9 cellular contexts compared by ENCODE assay signal in genomic region chr5:81513982-81514381, GRCh38.
DNase-seq lines count a peak whose midpoint lies in the region; ATAC-seq, FAIRE-seq and TF ChIP-seq lines count a peak whose summit lies in the region.
"Had no signal": no experiment of that assay in that cellular context is flagged by ENCODE, and none has a peak within 500 bp of the region (broad histone marks: within the 10 kb centered on the region; RNA-seq: fewer than 3 reads in every experiment).

No MANE protein-coding gene starts in this region.

- H3K4ac ChIP-seq in mesendoderm (ENCODE audit: low read depth, low read length) = no peak overlapping the region

- H3K36me3 ChIP-seq in mesendoderm (ENCODE audit: control insufficient read depth, insufficient read depth, low read length) = no peaks in the 10 kb centered on the region

- H3K27me3 Mint-ChIP-seq in activated CD4-positive, alpha-beta memory T cell treated with anti-CD3 and anti-CD28 coated beads, Interleukin-2, amount 10 ng/mL, durations not matched to agents 7 days and 5 days = no peaks in the 10 kb centered on the region

- H2AK5ac ChIP-seq in mesendoderm (ENCODE audit: low read length) = no peak overlapping the region

- no peak overlapping the region for H4K8ac ChIP-seq in mesendoderm (ENCODE audit: low read depth, low read length)

- no peak overlapping the region for H3K56ac ChIP-seq in mesendoderm (ENCODE audit: low read length)

- no peak for ATAC-seq in stimulated activated effector memory CD8-positive, alpha-beta T cell treated with anti-CD3 and anti-CD28 coated beads, Interleukin-12 subunit alpha, Interleukin-12 subunit beta, amount 100 ng/mL, for 72 hours

- CTCF ChIA-PET in activated CD4-positive, alpha-beta memory T cell treated with anti-CD3 and anti-CD28 coated beads, Interleukin-2, amount 10 ng/mL, durations not matched to agents 7 days and 5 days (lab: Charles Lee) = interaction anchor here (0.8 to 1.6 kb wide), 2 partner anchors 11 to 17 kb away, joined by 3 to 4 read pairs; no protein-coding TSS in a partner anchor

- no peaks in the 10 kb centered on the region for H3K36me3 Mint-ChIP-seq in stimulated activated effector memory CD8-positive, alpha-beta T cell treated with anti-CD3 and anti-CD28 coated beads, Interleukin-12 subunit alpha, Interleukin-12 subunit beta, amount 100 ng/mL, for 72 hours
- no peaks in the 10 kb centered on the region for H3K36me3 Mint-ChIP-seq in activated CD4-positive, alpha-beta memory T cell treated with anti-CD3 and anti-CD28 coated beads, Interleukin-2, amount 10 ng/mL, durations not matched to agents 7 days and 5 days (ENCODE audit: low read depth)

- no peak overlapping the region for H4K5ac ChIP-seq in mesendoderm (ENCODE audit: low read length)

- H3K27me3 ChIP-seq in mesendoderm (ENCODE audit: insufficient read depth, low read length, poor library complexity) = no peaks in the 10 kb centered on the region

- DNase-seq in GM18507 (ENCODE audit: extremely low spot score, insufficient read length, low read depth) = no peak
- DNase-seq in RKO (ENCODE audit: low spot score) = peak; percentile 55
- DNase-seq in germinal center (ENCODE audit: low spot score) = peak; percentile 15
- no peak for DNase-seq in stimulated activated effector memory CD8-positive, alpha-beta T cell treated with anti-CD3 and anti-CD28 coated beads, Interleukin-12 subunit alpha, Interleukin-12 subunit beta, amount 100 ng/mL, for 72 hours (ENCODE audit: low spot score in 2 of 2)
- DNase-seq in activated CD4-positive, alpha-beta memory T cell treated with anti-CD3 and anti-CD28 coated beads, Interleukin-2, amount 10 ng/mL, durations not matched to agents 7 days and 5 days = no peak
- DNase-seq in GM19240 (ENCODE audit: insufficient read length, low spot score) = no peak
- no peak for DNase-seq in mesendoderm

- H3K79me2 ChIP-seq in mesendoderm (ENCODE audit: control insufficient read depth, insufficient read depth, low read length) = no peaks in the 10 kb centered on the region

- FAIRE-seq in GM18507 (lab: Jason Lieb, UNC) = peak; percentile 52
- FAIRE-seq: GM12891 had no signal

- H2BK15ac ChIP-seq in mesendoderm (replicated peaks; ENCODE audit: low read depth) = no peak overlapping the region

- POLR2A ChIA-PET in activated CD4-positive, alpha-beta memory T cell treated with anti-CD3 and anti-CD28 coated beads, Interleukin-2, amount 10 ng/mL, durations not matched to agents 7 days and 5 days (lab: Charles Lee) = no interaction called here

- no peaks in the 10 kb centered on the region for H3K79me1 ChIP-seq in mesendoderm (ENCODE audit: low read length)

- H3K4me3 Mint-ChIP-seq in stimulated activated effector memory CD8-positive, alpha-beta T cell treated with anti-CD3 and anti-CD28 coated beads, Interleukin-12 subunit alpha, Interleukin-12 subunit beta, amount 100 ng/mL, for 72 hours = no peak overlapping the region
- H3K4me3 Mint-ChIP-seq in activated CD4-positive, alpha-beta memory T cell treated with anti-CD3 and anti-CD28 coated beads, Interleukin-2, amount 10 ng/mL, durations not matched to agents 7 days and 5 days = no peak overlapping the region

- H3K4me1 ChIP-seq in mesendoderm (ENCODE audit: control insufficient read depth, low read depth, low read length) = no peaks in the 10 kb centered on the region

- no peak overlapping the region for H3K9ac ChIP-seq in mesendoderm (ENCODE audit: low read length)

- H3K4me1 Mint-ChIP-seq in stimulated activated effector memory CD8-positive, alpha-beta T cell treated with anti-CD3 and anti-CD28 coated beads, Interleukin-12 subunit alpha, Interleukin-12 subunit beta, amount 100 ng/mL, for 72 hours = no peaks in the 10 kb centered on the region
- H3K4me1 Mint-ChIP-seq in activated CD4-positive, alpha-beta memory T cell treated with anti-CD3 and anti-CD28 coated beads, Interleukin-2, amount 10 ng/mL, durations not matched to agents 7 days and 5 days = no peaks in the 10 kb centered on the region

- no peak overlapping the region for H2BK120ac ChIP-seq in mesendoderm (ENCODE audit: low read depth, low read length)

- no peak overlapping the region for H3K18ac ChIP-seq in mesendoderm (ENCODE audit: low read length)

- H3K27ac Mint-ChIP-seq in stimulated activated effector memory CD8-positive, alpha-beta T cell treated with anti-CD3 and anti-CD28 coated beads, Interleukin-12 subunit alpha, Interleukin-12 subunit beta, amount 100 ng/mL, for 72 hours = no peak overlapping the region
- H3K27ac Mint-ChIP-seq in activated CD4-positive, alpha-beta memory T cell treated with anti-CD3 and anti-CD28 coated beads, Interleukin-2, amount 10 ng/mL, durations not matched to agents 7 days and 5 days = no peak overlapping the region

- no peak overlapping the region for H3K4me3 ChIP-seq in mesendoderm (ENCODE audit: low read length)

- H3K4me2 ChIP-seq in mesendoderm (ENCODE audit: low read length) = no peak overlapping the region

- peak; percentile 70 for TF ChIP-seq CTCF in C4-2B (conservative IDR thresholded peaks at IDR 0.05)

- no peak overlapping the region for H3K27ac ChIP-seq in C4-2B
- no peak overlapping the region for H3K27ac ChIP-seq in mesendoderm (ENCODE audit: low read depth, low read length)

- H3K23ac ChIP-seq in mesendoderm (ENCODE audit: low read length) = no peak overlapping the region

- no peak overlapping the region for H2BK5ac ChIP-seq in mesendoderm (ENCODE audit: low read length)

- no peaks in the 10 kb centered on the region for H3K9me3 Mint-ChIP-seq in stimulated activated effector memory CD8-positive, alpha-beta T cell treated with anti-CD3 and anti-CD28 coated beads, Interleukin-12 subunit alpha, Interleukin-12 subunit beta, amount 100 ng/mL, for 72 hours
- H3K9me3 Mint-ChIP-seq in activated CD4-positive, alpha-beta memory T cell treated with anti-CD3 and anti-CD28 coated beads, Interleukin-2, amount 10 ng/mL, durations not matched to agents 7 days and 5 days = no peaks in the 10 kb centered on the region

Comparison
In these comparisons a context has a peak if more than half of its experiments do, and no peak if none do; other contexts are left out.
1. DNase-seq: peak in RKO (single experiment) and germinal center (single experiment); none in GM18507 (single experiment), stimulated activated effector memory CD8-positive, alpha-beta T cell treated with anti-CD3 and anti-CD28 coated beads, Interleukin-12 subunit alpha, Interleukin-12 subunit beta, amount 100 ng/mL, for 72 hours (0 of 2), activated CD4-positive, alpha-beta memory T cell treated with anti-CD3 and anti-CD28 coated beads, Interleukin-2, amount 10 ng/mL, durations not matched to agents 7 days and 5 days (single experiment), GM19240 (single experiment) and mesendoderm (single experiment).